8 cellular contexts compared by ENCODE assay signal in the genomic region with DNA sequence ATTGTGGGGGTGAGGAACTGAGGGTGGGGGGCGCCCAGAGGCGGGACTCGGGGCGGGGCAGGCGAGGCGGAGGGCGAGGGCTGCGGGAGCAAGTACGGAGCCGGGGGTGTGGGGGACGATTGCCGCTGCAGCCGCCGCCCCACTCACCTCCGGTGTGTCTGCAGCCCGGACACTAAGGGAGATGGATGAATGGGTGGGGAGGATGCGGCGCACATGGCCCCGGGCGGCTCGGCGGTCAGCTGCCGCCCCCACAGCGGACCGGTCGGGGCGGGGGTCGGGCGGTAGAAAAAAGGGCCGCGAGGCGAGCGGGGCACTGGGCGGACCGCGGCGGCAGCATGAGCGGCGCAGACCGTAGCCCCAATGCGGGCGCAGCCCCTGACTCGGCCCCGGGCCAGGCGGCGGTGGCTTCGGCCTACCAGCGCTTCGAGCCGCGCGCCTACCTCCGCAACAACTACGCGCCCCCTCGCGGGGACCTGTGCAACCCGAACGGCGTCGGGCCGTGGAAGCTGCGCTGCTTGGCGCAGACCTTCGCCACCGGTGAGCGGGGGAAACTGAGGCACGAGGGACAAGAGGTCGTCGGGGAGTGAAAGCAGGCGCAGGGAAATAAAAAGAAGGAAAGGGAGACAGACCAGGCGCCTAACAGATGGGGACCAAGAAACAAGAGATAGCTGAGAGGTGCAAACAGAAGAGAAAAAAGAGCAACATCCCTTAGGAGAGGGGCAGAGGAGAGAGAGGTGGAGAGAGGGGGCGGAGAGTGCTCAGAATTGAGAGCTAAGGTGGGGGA. TPM values are rescaled to one million over a fixed set of nuclear protein-coding genes. Genes with fewer than 3 reads are reported as not detected.
DNase-seq lines count a peak whose midpoint lies in the region; ATAC-seq and FAIRE-seq lines count a peak whose summit lies in the region.

A gene with protein sequence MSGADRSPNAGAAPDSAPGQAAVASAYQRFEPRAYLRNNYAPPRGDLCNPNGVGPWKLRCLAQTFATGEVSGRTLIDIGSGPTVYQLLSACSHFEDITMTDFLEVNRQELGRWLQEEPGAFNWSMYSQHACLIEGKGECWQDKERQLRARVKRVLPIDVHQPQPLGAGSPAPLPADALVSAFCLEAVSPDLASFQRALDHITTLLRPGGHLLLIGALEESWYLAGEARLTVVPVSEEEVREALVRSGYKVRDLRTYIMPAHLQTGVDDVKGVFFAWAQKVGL (plus strand): TSS at position 313 of the 784 bp plus-strand sequence. CDS start 23 bp downstream, at position 336.

- no peaks in the 10 kb centered on the region for H3K36me3 Mint-ChIP-seq in T-cell

- intact Hi-C loops in right cardiac atrium (cut with DNase I), result loop anchor here in 1 of 4 donors (10.0 kb wide), 1 partner anchor 56 kb away; no protein-coding TSS in a partner anchor

- H3K9me3 Mint-ChIP-seq in T-cell, result no peaks in the 10 kb centered on the region

- H3K4me1 Mint-ChIP-seq in T-cell, result peaks cover 14 to 20% (median 15%) of the 10 kb centered on the region in 3 donors

- no peak within 1 kb of the TSS for H3K27ac Mint-ChIP-seq in T-cell

- DNase-seq in CD1c-positive myeloid dendritic cell (ENCODE audit: extremely low spot score), result peak; percentile 62
- DNase-seq in HTR-8/SVneo (ENCODE audit: insufficient read length, low spot score), result no peak
- DNase-seq in T-cell, result peak in 33 of 34 experiments; percentile 33 to 75 (median 63)
- DNase-seq in right cardiac atrium, result peak; percentile 75 to 93 (median 91)
- DNase-seq in skeletal muscle cell (ENCODE audit: low read depth), result no peak
- no peak for DNase-seq in NCI-H2196 treated with DMSO at 0.1 percent for 48 hours (lab: John Stamatoyannopoulos, UW; ENCODE audit: unreplicated experiment)

- H3K27me3 ChIP-seq in right cardiac atrium (ENCODE audit: control insufficient read depth, insufficient read depth), result no peaks in the 10 kb centered on the region

- H3K27ac ChIP-seq in angular gyrus (ENCODE audit: low read depth, low read length), result peak within 1 kb of the TSS; percentile 8
- H3K27ac ChIP-seq in right cardiac atrium (ENCODE audit: low read length), result peak within 1 kb of the TSS; percentile 73

- FAIRE-seq in HTR-8/SVneo (lab: Jason Lieb, UNC), result peak; percentile 68

- ATAC-seq in T-cell (replicated peaks in 1 of 4) (peak; percentile 64 to 75 (median 74)), right cardiac atrium (peak in 1 of 2 donors; percentile 3), GM21360 (IDR thresholded peaks at IDR 0.05; ENCODE audit: unreplicated experiment) (no peak)

- CTCF ChIA-PET in T-cell (lab: Charles Lee), result interaction anchor here (0.7 to 1.6 kb wide), 3 partner anchors 20 to 47 kb away, joined by 3 to 4 read pairs (median 3); a partner anchor contains a TSS

- H3K27me3 Mint-ChIP-seq in T-cell, result peaks cover 12 to 18% of the 10 kb centered on the region in 2 donors

- POLR2A ChIA-PET in T-cell (lab: Charles Lee), result no interaction called here

- H3K4me3 Mint-ChIP-seq in T-cell, result peak within 1 kb of the TSS; percentile 59 to 60 (median 59)

- no peaks in the 10 kb centered on the region for H3K9me3 ChIP-seq in right cardiac atrium (ENCODE audit: control insufficient read depth, low read length)

- H3K4me1 ChIP-seq in right cardiac atrium (ENCODE audit: control insufficient read depth, insufficient read depth, low read length), result no peaks in the 10 kb centered on the region

- 2% methylated on average over 73 of the region's 73 CpGs for WGBS in right cardiac atrium

- peak within 1 kb of the TSS; percentile 25 for H3K4me3 ChIP-seq in right cardiac atrium (ENCODE audit: low read length)
- peak within 1 kb of the TSS; percentile 36 for H3K4me3 ChIP-seq in skeletal muscle cell (ENCODE audit: low read depth, low read length)

RNA-seq across cellular contexts. Expression of the gene that starts here (rescaled TPM):
- total RNA-seq in T-cell (under 1 TPM in 3 of 5 donors, not detected in 2; 0.35 to 0.56 (median 0.47) TPM), right cardiac atrium (10 to 100 TPM; 18.1 to 39.6 (median 21.3) TPM)
- polyA plus RNA-seq in right cardiac atrium, result 32.7 TPM

Comparison
In these comparisons a context has a peak if more than half of its experiments do, and no peak if none do; other contexts are left out.
1. RNA of the gene that starts here (total RNA-seq): 18.1 to 39.6 TPM in right cardiac atrium; 0.35 to 0.56 TPM in T-cell; every median in the first group is over 10 times any median in the second.
2. Peak in DNase-seq and ATAC-seq in T-cell; RNA of the gene not detected or under 1 TPM.
3. DNase-seq: peak in CD1c-positive myeloid dendritic cell (single experiment) and right cardiac atrium (3 of 3); none in HTR-8/SVneo (single experiment), skeletal muscle cell (single experiment) and NCI-H2196 treated with DMSO at 0.1 percent for 48 hours (single experiment).